In genomic region chr20:36506253-36506652, GRCh38 we compare ENCODE assay signal across 1 cellular context.
TF ChIP-seq lines count a peak whose summit lies in the region.

No MANE protein-coding gene starts in this region.

TF ChIP-seq in IMR-90, 13 proteins besides CTCF, POLR2A, EP300 and RAD21 (continued from another document):
- TF ChIP-seq ELK1 (IDR thresholded peaks at IDR 0.05; ENCODE audit: borderline replicate concordance, low read depth, low read length): no peak
- no peak for TF ChIP-seq MAFK (IDR thresholded peaks at IDR 0.05; ENCODE audit: low read depth, low read length)
- TF ChIP-seq CEBPB (IDR thresholded peaks at IDR 0.05; ENCODE audit: low read depth, low read length): no peak
- TF ChIP-seq SMC3 (IDR thresholded peaks at IDR 0.05; ENCODE audit: low read depth, low read length): no peak
- TF ChIP-seq RCOR1 (IDR thresholded peaks at IDR 0.05; ENCODE audit: insufficient replicate concordance, low read length): no peak
